2 cellular contexts compared by ENCODE assay signal in genomic region chr17:68103148-68103547, GRCh38.
TF ChIP-seq lines count a peak whose summit lies in the region.

No MANE protein-coding gene starts in this region.

TF ChIP-seq in HEK293, 187 proteins besides CTCF, POLR2A, EP300 and RAD21 (continued from another document):
- no peak for TF ChIP-seq ZNF518A (tag by site-specific recombination; conservative IDR thresholded peaks at IDR 0.05; ENCODE audit: low read depth)
- TF ChIP-seq IKZF3 (tag by site-specific recombination; IDR thresholded peaks at IDR 0.05): 0 out of 2 replicates have a peak, but pooled peaks have one; percentile 73
- TF ChIP-seq PRDM10 (tag by site-specific recombination; IDR thresholded peaks at IDR 0.05): no peak
- peak; percentile 36; the same call in 1 of the 2 replicates for TF ChIP-seq GLIS1 (tag by site-specific recombination; IDR thresholded peaks at IDR 0.05)

TF ChIP-seq in GM12878, 131 proteins besides CTCF, POLR2A, EP300 and RAD21 (continued from another document):
- TF ChIP-seq RELB (IDR thresholded peaks at IDR 0.05; ENCODE audit: low read depth) (no peak), CEBPZ (IDR thresholded peaks at IDR 0.05; ENCODE audit: low read depth, low read length) (no peak)
